Comparison of ENCODE assay signal across 8 cellular contexts in the genomic region with DNA sequence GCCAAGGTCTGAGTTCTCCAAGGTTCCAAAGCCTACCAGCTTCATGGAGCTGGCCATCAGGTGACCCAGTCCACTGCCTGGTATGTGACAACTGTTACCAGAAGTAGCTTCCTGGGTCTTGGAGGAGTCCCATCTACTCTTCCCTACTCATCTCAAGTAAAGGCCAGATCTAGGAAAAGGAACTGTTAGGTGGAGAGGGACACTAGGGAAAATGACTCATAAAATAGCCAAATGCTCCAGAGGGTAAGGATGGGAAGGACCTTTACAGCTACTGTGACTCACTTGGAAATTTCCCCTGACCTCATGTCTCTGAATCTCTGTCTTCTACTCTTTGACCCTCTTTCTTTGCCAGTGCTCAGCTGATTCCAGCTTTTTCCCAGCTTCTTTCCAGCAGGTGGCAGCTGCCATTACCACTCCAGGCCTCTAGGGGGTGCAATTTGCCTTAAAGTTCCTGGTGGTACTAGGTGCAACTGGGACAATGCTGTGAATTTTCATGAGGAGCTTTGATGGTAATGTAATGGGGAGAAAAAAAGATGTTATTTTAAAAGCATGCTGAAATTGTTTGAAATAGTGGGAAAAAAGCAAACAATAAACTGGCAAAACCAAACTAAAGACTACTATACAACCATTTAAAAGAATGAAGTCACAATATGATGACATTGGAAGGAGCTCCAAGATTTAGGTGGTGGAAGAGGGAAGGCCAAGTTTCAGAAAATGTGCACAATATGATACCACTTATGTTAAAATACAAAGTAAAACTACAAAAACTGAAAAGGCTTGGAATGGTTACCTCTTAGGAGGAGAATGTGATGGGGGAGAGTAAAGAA. TPM values are rescaled to one million over a fixed set of nuclear protein-coding genes. Genes with fewer than 3 reads are reported as not detected.
DNase-seq lines count a peak whose midpoint lies in the region; ATAC-seq and TF ChIP-seq lines count a peak whose summit lies in the region.

No MANE protein-coding gene starts in this region.

- intact Hi-C loops in aorta (cut with DNase I) = loop anchor here (1.0 to 5.0 kb wide), 3 partner anchors 94 to 189 kb away; no protein-coding TSS in a partner anchor

- H3K4me1 ChIP-seq in NT2/D1 (ENCODE audit: insufficient read depth, insufficient read length) (no peaks in the 10 kb centered on the region), aorta (ENCODE audit: control insufficient read depth in 1 of 2, insufficient read depth in 2 of 2, low read length in 2 of 2) (no peaks in the 10 kb centered on the region)

- TF ChIP-seq CTCF in foreskin fibroblast (IDR thresholded peaks at IDR 0.05; ENCODE audit: low read depth, low read length) = peak; percentile 98

- H3K27ac ChIP-seq in aorta (ENCODE audit: low read depth in 1 of 2, low read length in 2 of 2) = no peak overlapping the region

- H3K4me3 ChIP-seq in NT2/D1 (ENCODE audit: insufficient read length, low read depth) (no peak overlapping the region), foreskin fibroblast (ENCODE audit: low read depth in 1 of 2, low read length in 2 of 2) (no peak overlapping the region), aorta (ENCODE audit: low read length in 2 of 2) (no peak overlapping the region)

- DNase-seq in COLO829 (ENCODE audit: low spot score) (peak; percentile 85), HS-5 (ENCODE audit: low read depth) (peak; percentile 63), NT2/D1 (ENCODE audit: low read depth, low spot score) (peak; percentile 44), foreskin fibroblast (peak; percentile 43 to 81), nucleus accumbens (lab: John Stamatoyannopoulos, UW) (peak in 46 of 56 donors; percentile 6 to 86 (median 42)), aorta (peak; percentile 65 to 88)
- DNase-seq in activated T-helper 1 cell treated with anti-CD3 and anti-CD28 coated beads, Interleukin-2, amount 50 U/mL, for 16 hours (ENCODE audit: low read depth in 1 of 2, low spot score in 1 of 2) = peak; percentile 28 to 32

- H3K9me3 ChIP-seq in NT2/D1 (ENCODE audit: insufficient read depth, low read length) (no peaks in the 10 kb centered on the region), aorta (ENCODE audit: control insufficient read depth, low read length) (no peaks in the 10 kb centered on the region)

- peak; percentile 79 for ATAC-seq in aorta (ENCODE audit: low FRiP score)
- no peak for ATAC-seq in HG02884 (IDR thresholded peaks at IDR 0.05; ENCODE audit: unreplicated experiment)

- no peak overlapping the region for H3K9ac ChIP-seq in NT2/D1 (ENCODE audit: insufficient read length, low read depth)

- H3K27me3 ChIP-seq in NT2/D1 (ENCODE audit: insufficient read depth, insufficient read length) (no peaks in the 10 kb centered on the region), aorta (ENCODE audit: control insufficient read depth in 1 of 2, insufficient read depth in 2 of 2, low read length in 1 of 2) (no peaks in the 10 kb centered on the region)

- H3K36me3 ChIP-seq in NT2/D1 (ENCODE audit: insufficient read depth, insufficient read length, low read length) (peaks cover 67% of the 10 kb centered on the region), aorta (ENCODE audit: control insufficient read depth in 1 of 2, insufficient read depth in 2 of 2, low read length in 1 of 2) (peaks cover 0 to 3% of the 10 kb centered on the region in 2 donors)

RNA-seq across cellular contexts. Expression of gene MYORG, which starts 27.1 kb away (rescaled TPM):
- total RNA-seq in aorta = 1 to 10 TPM; 6.1 to 9.6 TPM
- polyA plus RNA-seq in aorta = 1 to 10 TPM; 1.6 to 2.1 TPM

RNA-seq across cellular contexts. Expression of gene FAM219A, which starts 54.6 kb away (rescaled TPM):
- 10 to 100 TPM; 43.9 to 48.0 TPM for total RNA-seq in aorta
- 10 to 100 TPM; 10.1 to 10.6 TPM for polyA plus RNA-seq in aorta

RNA-seq across cellular contexts. Expression of gene DNAI1, which starts 54.8 kb away (rescaled TPM):
- total RNA-seq in aorta = not detected
- not detected for polyA plus RNA-seq in aorta

Comparison
In these comparisons a context has a peak if more than half of its experiments do, and no peak if none do; other contexts are left out.
1. DNase-seq: peak in every context shown above with its lines; median percentile 85 in COLO829; 76 in aorta; 63 in HS-5; 62 in foreskin fibroblast; 44 in NT2/D1; 42 in nucleus accumbens; 30 in activated T-helper 1 cell treated with anti-CD3 and anti-CD28 coated beads, Interleukin-2, amount 50 U/mL, for 16 hours.